In the genomic region with DNA sequence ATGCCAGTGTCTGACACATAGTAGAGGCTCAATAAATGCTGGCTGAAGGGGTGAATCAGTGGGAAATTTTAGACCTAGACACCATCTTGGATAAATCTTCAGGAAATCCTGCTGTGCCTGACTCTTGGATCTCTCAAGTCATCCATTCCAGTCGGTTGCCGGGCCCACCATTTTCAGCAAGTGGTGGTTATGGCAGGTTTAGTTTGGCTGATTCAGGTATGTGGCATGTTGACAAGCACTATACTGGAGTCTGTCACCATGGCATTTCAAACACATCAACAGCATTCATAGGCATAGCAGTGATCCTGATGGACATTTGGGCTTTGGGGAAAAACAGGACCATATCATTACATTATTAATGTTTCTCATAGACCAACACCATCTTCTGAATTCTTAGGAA, we compare ENCODE assay signal across 15 cellular contexts.
"Had no signal": no experiment of that assay in that cellular context is flagged by ENCODE, and none has a peak within 500 bp of the region (broad histone marks: within the 10 kb centered on the region; RNA-seq: fewer than 3 reads in every experiment).

No MANE protein-coding gene starts in this region.

- H3K27ac Mint-ChIP-seq: activated CD4-positive, alpha-beta memory T cell treated with anti-CD3 and anti-CD28 coated beads for 36 hours; activated T-helper 1 cell treated with anti-CD3 and anti-CD28 coated beads, Interleukin-12 subunit alpha, Interleukin-12 subunit beta, Interleukin-2, Interleukin-4 antibody, amounts not matched to agents 30 ng/mL and 10 ng/mL and 1 ng/mL, durations not matched to agents 14 hours and 24 hours and 36 hours; progenitor cell of endocrine pancreas had no signal

- H3K4me3 Mint-ChIP-seq: activated CD4-positive, alpha-beta memory T cell treated with anti-CD3 and anti-CD28 coated beads for 36 hours; activated T-helper 1 cell treated with anti-CD3 and anti-CD28 coated beads, Interleukin-12 subunit alpha, Interleukin-12 subunit beta, Interleukin-2, Interleukin-4 antibody, amounts not matched to agents 30 ng/mL and 10 ng/mL and 1 ng/mL, durations not matched to agents 14 hours and 24 hours and 36 hours; naive thymus-derived CD4-positive, alpha-beta T cell had no signal

- H3K9me3 Mint-ChIP-seq: activated CD4-positive, alpha-beta memory T cell treated with anti-CD3 and anti-CD28 coated beads for 36 hours; activated T-helper 1 cell treated with anti-CD3 and anti-CD28 coated beads, Interleukin-12 subunit alpha, Interleukin-12 subunit beta, Interleukin-2, Interleukin-4 antibody, amounts not matched to agents 30 ng/mL and 10 ng/mL and 1 ng/mL, durations not matched to agents 14 hours and 24 hours and 36 hours had no signal

- H3K9me3 ChIP-seq: lower lobe of right lung, suprapubic skin had no signal

- H3K27ac ChIP-seq: coronary artery, lower lobe of right lung, suprapubic skin had no signal

- ATAC-seq: lower lobe of right lung; naive thymus-derived CD4-positive, alpha-beta T cell; right cardiac atrium had no signal

- H3K27me3 Mint-ChIP-seq: activated CD4-positive, alpha-beta memory T cell treated with anti-CD3 and anti-CD28 coated beads for 36 hours; naive thymus-derived CD4-positive, alpha-beta T cell; progenitor cell of endocrine pancreas had no signal

- H3K4me3 ChIP-seq: coronary artery, lower lobe of right lung, suprapubic skin had no signal

- DNase-seq: activated CD4-positive, alpha-beta memory T cell treated with anti-CD3 and anti-CD28 coated beads for 36 hours; activated CD8-positive, alpha-beta memory T cell treated with anti-CD3 and anti-CD28 coated beads, Interleukin-2, amount 50 U/mL, for 4 hours; activated naive CD4-positive, alpha-beta T cell treated with Interleukin-2 at 50 U/mL for 16 hours; central memory CD4-positive, alpha-beta T cell; effector CD4-positive, alpha-beta T cell; hypothalamus; lower lobe of right lung; naive thymus-derived CD4-positive, alpha-beta T cell; nucleus accumbens; right cardiac atrium; stimulated activated naive CD4-positive, alpha-beta T cell had no signal

- H3K27me3 ChIP-seq: suprapubic skin had no signal
